26 cellular contexts compared by ENCODE assay signal in genomic region chr15:57037548-57037947, GRCh38.
DNase-seq lines count a peak whose midpoint lies in the region; ATAC-seq and TF ChIP-seq lines count a peak whose summit lies in the region.
"Had no signal": no experiment of that assay in that cellular context is flagged by ENCODE, and none has a peak within 500 bp of the region (broad histone marks: within the 10 kb centered on the region; RNA-seq: fewer than 3 reads in every experiment).

No MANE protein-coding gene starts in this region.

- no peaks in the 10 kb centered on the region for H3K9me3 Mint-ChIP-seq in activated CD8-positive, alpha-beta T cell treated with anti-CD3 and anti-CD28 coated beads for 36 hours
- no peaks in the 10 kb centered on the region for H3K9me3 Mint-ChIP-seq in activated CD8-positive, alpha-beta T cell treated with anti-CD3 and anti-CD28 coated beads, Interleukin-2, amount 10 ng/mL, durations not matched to agents 7 days and 5 days (ENCODE audit: insufficient read depth)
- H3K9me3 Mint-ChIP-seq in activated T-helper 17 cell treated with anti-CD3 and anti-CD28 coated beads, Interleukin-2, amount 50 U/mL, for 72 hours = no peaks in the 10 kb centered on the region
- no peaks in the 10 kb centered on the region for H3K9me3 Mint-ChIP-seq in memory B cell
- H3K9me3 Mint-ChIP-seq: activated naive CD4-positive, alpha-beta T cell treated with anti-CD3 and anti-CD28 coated beads, Interleukin-2, amount 10 ng/mL, durations not matched to agents 7 days and 5 days; CD8-positive, alpha-beta T cell; GM23338 had no signal

- no peak for TF ChIP-seq POLR2A in Peyer's patch (IDR thresholded peaks at IDR 0.05)

- H3K4me3 ChIP-seq in GM06990 (replicated peaks; ENCODE audit: low read depth, low read length) = no peak overlapping the region
- H3K4me3 ChIP-seq in Peyer's patch = no peak overlapping the region
- H3K4me3 ChIP-seq: colonic mucosa, GM23338, hepatocyte, testis had no signal

- CTCF ChIA-PET in activated CD8-positive, alpha-beta T cell treated with anti-CD3 and anti-CD28 coated beads for 36 hours (lab: Charles Lee) = interaction anchor here (1.2 kb wide), 1 partner anchor 119 kb away, joined by 3 read pairs; the partner anchor contains the start of gene TCF12
- CTCF ChIA-PET in activated CD8-positive, alpha-beta T cell treated with anti-CD3 and anti-CD28 coated beads, Interleukin-2, amount 10 ng/mL, durations not matched to agents 7 days and 5 days (lab: Charles Lee) = interaction anchor here (0.6 kb wide), 1 partner anchor 101 kb away, joined by 3 read pairs; no protein-coding TSS in a partner anchor

- H3K27ac ChIP-seq in Peyer's patch = no peak overlapping the region
- H3K27ac ChIP-seq: colonic mucosa, hepatocyte, testis had no signal

- H3K4me1 Mint-ChIP-seq in activated CD8-positive, alpha-beta T cell treated with anti-CD3 and anti-CD28 coated beads for 36 hours (ENCODE audit: low read depth) = peaks cover 46% of the 10 kb centered on the region
- peaks cover 20% of the 10 kb centered on the region for H3K4me1 Mint-ChIP-seq in activated CD8-positive, alpha-beta T cell treated with anti-CD3 and anti-CD28 coated beads, Interleukin-2, amount 10 ng/mL, durations not matched to agents 7 days and 5 days (ENCODE audit: low read depth)
- peaks cover 29% of the 10 kb centered on the region for H3K4me1 Mint-ChIP-seq in activated T-helper 17 cell treated with anti-CD3 and anti-CD28 coated beads, Interleukin-2, amount 50 U/mL, for 72 hours
- peaks cover 46% of the 10 kb centered on the region for H3K4me1 Mint-ChIP-seq in memory B cell

- POLR2A ChIA-PET in activated CD8-positive, alpha-beta T cell treated with anti-CD3 and anti-CD28 coated beads for 36 hours (lab: Charles Lee) = no interaction called here
- POLR2A ChIA-PET in activated CD8-positive, alpha-beta T cell treated with anti-CD3 and anti-CD28 coated beads, Interleukin-2, amount 10 ng/mL, durations not matched to agents 7 days and 5 days (lab: Charles Lee) = no interaction called here

- peaks cover 6% of the 10 kb centered on the region for H3K36me3 Mint-ChIP-seq in activated CD8-positive, alpha-beta T cell treated with anti-CD3 and anti-CD28 coated beads for 36 hours (ENCODE audit: low read depth)
- H3K36me3 Mint-ChIP-seq in activated CD8-positive, alpha-beta T cell treated with anti-CD3 and anti-CD28 coated beads, Interleukin-2, amount 10 ng/mL, durations not matched to agents 7 days and 5 days (ENCODE audit: low read depth) = peaks cover 2% of the 10 kb centered on the region
- H3K36me3 Mint-ChIP-seq in activated T-helper 17 cell treated with anti-CD3 and anti-CD28 coated beads, Interleukin-2, amount 50 U/mL, for 72 hours (ENCODE audit: low read depth) = no peaks in the 10 kb centered on the region
- peaks cover 2% of the 10 kb centered on the region for H3K36me3 Mint-ChIP-seq in memory B cell
- H3K36me3 Mint-ChIP-seq: CD8-positive, alpha-beta T cell had no signal

- H3K27me3 ChIP-seq in GM06990 (replicated peaks; ENCODE audit: control insufficient read depth, insufficient read depth, low read length) (no peaks in the 10 kb centered on the region), Peyer's patch (no peaks in the 10 kb centered on the region)
- H3K27me3 ChIP-seq: colonic mucosa, hepatocyte, testis had no signal

- peak overlapping the region; percentile 73 for H3K27ac Mint-ChIP-seq in activated CD8-positive, alpha-beta T cell treated with anti-CD3 and anti-CD28 coated beads for 36 hours
- no peak overlapping the region for H3K27ac Mint-ChIP-seq in activated CD8-positive, alpha-beta T cell treated with anti-CD3 and anti-CD28 coated beads, Interleukin-2, amount 10 ng/mL, durations not matched to agents 7 days and 5 days
- H3K27ac Mint-ChIP-seq in activated T-helper 17 cell treated with anti-CD3 and anti-CD28 coated beads, Interleukin-2, amount 50 U/mL, for 72 hours = peak overlapping the region; percentile 18
- peak overlapping the region; percentile 53 for H3K27ac Mint-ChIP-seq in memory B cell
- H3K27ac Mint-ChIP-seq: activated naive CD4-positive, alpha-beta T cell treated with anti-CD3 and anti-CD28 coated beads, Interleukin-2, amount 10 ng/mL, durations not matched to agents 7 days and 5 days; CD8-positive, alpha-beta T cell; stimulated activated naive B cell treated with anti-CD40 and anti-IgM and Interleukin-4, amounts not matched to agents 10 μg/mL and 1 μg/mL and 100 μg/mL, for 72 hours had no signal

- peaks cover 0 to 4% (median 0%) of the 10 kb centered on the region in 4 donors for H3K4me1 ChIP-seq in Peyer's patch
- H3K4me1 ChIP-seq: colonic mucosa, testis had no signal

- no peaks in the 10 kb centered on the region for H3K27me3 Mint-ChIP-seq in activated CD8-positive, alpha-beta T cell treated with anti-CD3 and anti-CD28 coated beads for 36 hours
- H3K27me3 Mint-ChIP-seq in activated CD8-positive, alpha-beta T cell treated with anti-CD3 and anti-CD28 coated beads, Interleukin-2, amount 10 ng/mL, durations not matched to agents 7 days and 5 days (ENCODE audit: low read depth) = no peaks in the 10 kb centered on the region
- no peaks in the 10 kb centered on the region for H3K27me3 Mint-ChIP-seq in activated T-helper 17 cell treated with anti-CD3 and anti-CD28 coated beads, Interleukin-2, amount 50 U/mL, for 72 hours
- no peaks in the 10 kb centered on the region for H3K27me3 Mint-ChIP-seq in memory B cell
- H3K27me3 Mint-ChIP-seq: activated naive CD4-positive, alpha-beta T cell treated with anti-CD3 and anti-CD28 coated beads, Interleukin-2, amount 10 ng/mL, durations not matched to agents 7 days and 5 days; stimulated activated naive B cell treated with anti-CD40 and anti-IgM and Interleukin-4, amounts not matched to agents 10 μg/mL and 1 μg/mL and 100 μg/mL, for 72 hours had no signal

- H3K9me3 ChIP-seq in Peyer's patch = no peaks in the 10 kb centered on the region
- H3K9me3 ChIP-seq: colonic mucosa, testis had no signal

- no peaks in the 10 kb centered on the region for H3K36me3 ChIP-seq in GM06990 (ENCODE audit: control insufficient read depth, insufficient read depth, low read length)
- H3K36me3 ChIP-seq in Peyer's patch = no peaks in the 10 kb centered on the region
- H3K36me3 ChIP-seq: colonic mucosa had no signal

- ATAC-seq in activated CD8-positive, alpha-beta T cell treated with anti-CD3 and anti-CD28 coated beads for 36 hours = peak; percentile 39
- no peak for ATAC-seq in activated CD8-positive, alpha-beta T cell treated with anti-CD3 and anti-CD28 coated beads, Interleukin-2, amount 10 ng/mL, durations not matched to agents 7 days and 5 days
- ATAC-seq in activated T-helper 17 cell treated with anti-CD3 and anti-CD28 coated beads, Interleukin-2, amount 50 U/mL, for 72 hours (replicated peaks) = peak; percentile 28
- ATAC-seq in memory B cell (ENCODE audit: low read depth) (no peak), left cardiac atrium (no peak), GM21367 (IDR thresholded peaks at IDR 0.05; ENCODE audit: unreplicated experiment) (no peak)
- ATAC-seq: CD8-positive, alpha-beta T cell; GM23338; stimulated activated naive B cell treated with anti-CD40 and anti-IgM and Interleukin-4, amounts not matched to agents 10 μg/mL and 1 μg/mL and 100 μg/mL, for 72 hours had no signal

- no peak for DNase-seq in activated CD8-positive, alpha-beta T cell treated with anti-CD3 and anti-CD28 coated beads for 36 hours
- DNase-seq in activated CD8-positive, alpha-beta T cell treated with anti-CD3 and anti-CD28 coated beads, Interleukin-2, amount 10 ng/mL, durations not matched to agents 7 days and 5 days = no peak
- DNase-seq in GM06990 (ENCODE audit: extremely low read depth, insufficient read length) (peak; percentile 18), memory B cell (ENCODE audit: low spot score in 2 of 2) (no peak), left cardiac atrium (no peak), Peyer's patch (no peak)
- DNase-seq: 8988T; activated CD4-positive, alpha-beta T cell treated with anti-CD3 and anti-CD28 coated beads for 4 hours; activated naive CD4-positive, alpha-beta T cell treated with anti-CD3 and anti-CD28 coated beads, Interleukin-2, amount 10 ng/mL, durations not matched to agents 7 days and 5 days; aorta; CD8-positive, alpha-beta T cell; colonic mucosa; effector CD8-positive, alpha-beta T cell; EL; IMR-90; mammary epithelial cell; NCI-H1436 treated with DMSO at 0.1 percent for 48 hours; NCI-H345; NCI-H69; SIG-M5; stimulated activated naive B cell treated with anti-CD40 and anti-IgM and Interleukin-4, amounts not matched to agents 10 μg/mL and 1 μg/mL and 100 μg/mL, for 72 hours; testis had no signal

- intact Hi-C loops in activated CD8-positive, alpha-beta T cell treated with anti-CD3 and anti-CD28 coated beads for 36 hours (cut with micrococcal nuclease) = no loop called here
- intact Hi-C loops in left cardiac atrium (cut with DNase I) = no loop called here

- no peak overlapping the region for H3K4me3 Mint-ChIP-seq in activated CD8-positive, alpha-beta T cell treated with anti-CD3 and anti-CD28 coated beads for 36 hours
- H3K4me3 Mint-ChIP-seq in activated CD8-positive, alpha-beta T cell treated with anti-CD3 and anti-CD28 coated beads, Interleukin-2, amount 10 ng/mL, durations not matched to agents 7 days and 5 days = no peak overlapping the region
- peak overlapping the region; percentile 26 for H3K4me3 Mint-ChIP-seq in activated T-helper 17 cell treated with anti-CD3 and anti-CD28 coated beads, Interleukin-2, amount 50 U/mL, for 72 hours
- no peak overlapping the region for H3K4me3 Mint-ChIP-seq in memory B cell
- H3K4me3 Mint-ChIP-seq: activated naive CD4-positive, alpha-beta T cell treated with anti-CD3 and anti-CD28 coated beads, Interleukin-2, amount 10 ng/mL, durations not matched to agents 7 days and 5 days; CD8-positive, alpha-beta T cell; GM23338; stimulated activated naive B cell treated with anti-CD40 and anti-IgM and Interleukin-4, amounts not matched to agents 10 μg/mL and 1 μg/mL and 100 μg/mL, for 72 hours had no signal

- no peak for TF ChIP-seq CTCF in activated CD8-positive, alpha-beta T cell treated with anti-CD3 and anti-CD28 coated beads for 36 hours (IDR thresholded peaks at IDR 0.05)
- TF ChIP-seq CTCF in GM06990 (IDR thresholded peaks at IDR 0.05; ENCODE audit: insufficient read depth, low read length, poor library complexity, severe bottlenecking) = no peak
- no peak for TF ChIP-seq CTCF in Peyer's patch (IDR thresholded peaks at IDR 0.05)

Comparison
In these comparisons a context has a peak if more than half of its experiments do, and no peak if none do; other contexts are left out.
1. ATAC-seq: peak in activated CD8-positive, alpha-beta T cell treated with anti-CD3 and anti-CD28 coated beads for 36 hours (single experiment) and activated T-helper 17 cell treated with anti-CD3 and anti-CD28 coated beads, Interleukin-2, amount 50 U/mL, for 72 hours (single experiment); none in activated CD8-positive, alpha-beta T cell treated with anti-CD3 and anti-CD28 coated beads, Interleukin-2, amount 10 ng/mL, durations not matched to agents 7 days and 5 days (single experiment), memory B cell (single experiment), left cardiac atrium (0 of 2) and GM21367 (single experiment).